ENCODE assay signal across 8 cellular contexts in genomic region chr18:76492669-76493212, GRCh38. TPM values are rescaled to one million over a fixed set of nuclear protein-coding genes. Genes with fewer than 3 reads are reported as not detected.
DNase-seq lines count a peak whose midpoint lies in the region; ATAC-seq, FAIRE-seq and TF ChIP-seq lines count a peak whose summit lies in the region.

No MANE protein-coding gene starts in this region.

- H2AFZ ChIP-seq in astrocyte (ENCODE audit: low read depth, low read length): peak overlapping the region; percentile 75

- peaks cover 41% of the 10 kb centered on the region for H3K79me2 ChIP-seq in astrocyte (ENCODE audit: insufficient read depth, low read length)

- H3K27ac ChIP-seq in astrocyte (ENCODE audit: low read depth, low read length): peak overlapping the region; percentile 80
- peak overlapping the region; percentile 83 for H3K27ac ChIP-seq in right cardiac atrium (ENCODE audit: low read length)
- H3K27ac ChIP-seq in prostate gland: peak overlapping the region; percentile 84 to 91

- no peaks in the 10 kb centered on the region for H3K9me3 ChIP-seq in astrocyte (ENCODE audit: insufficient read depth, low read depth, low read length)
- no peaks in the 10 kb centered on the region for H3K9me3 ChIP-seq in right cardiac atrium (ENCODE audit: control insufficient read depth, low read length)
- H3K9me3 ChIP-seq in prostate gland: no peaks in the 10 kb centered on the region

- H3K4me1 Mint-ChIP-seq in T-helper 2 cell treated with Interferon-gamma antibody and Interleukin-4, amounts not matched to agents 5 μg/mL and 100 μg/mL, for 36 hours (ENCODE audit: low read depth): peaks cover 28% of the 10 kb centered on the region
- peaks cover 21% of the 10 kb centered on the region for H3K4me1 Mint-ChIP-seq in astrocyte (ENCODE audit: low read depth, unreplicated experiment)

- H3K27me3 Mint-ChIP-seq in T-helper 2 cell treated with Interferon-gamma antibody and Interleukin-4, amounts not matched to agents 5 μg/mL and 100 μg/mL, for 36 hours (ENCODE audit: low read depth): peaks cover 76% of the 10 kb centered on the region
- no peaks in the 10 kb centered on the region for H3K27me3 Mint-ChIP-seq in astrocyte (ENCODE audit: low read depth, unreplicated experiment)

- H3K4me3 ChIP-seq in astrocyte (ENCODE audit: insufficient read depth, low read depth, low read length) (peak overlapping the region; percentile 85), right cardiac atrium (ENCODE audit: low read length) (peak overlapping the region; percentile 100), prostate gland (peak overlapping the region; percentile 69 to 86)

- peak; percentile 79 for DNase-seq in NCI-H1694 treated with DMSO at 0.1 percent for 48 hours (lab: John Stamatoyannopoulos, UW)
- DNase-seq in T-helper 2 cell treated with Interferon-gamma antibody and Interleukin-4, amounts not matched to agents 5 μg/mL and 100 μg/mL, for 36 hours (ENCODE audit: low spot score): peak; percentile 98
- DNase-seq in astrocyte (ENCODE audit: low read depth): peak; percentile 98
- peak; percentile 100 for DNase-seq in right cardiac atrium
- peak; percentile 99 for DNase-seq in prostate gland (ENCODE audit: low spot score)
- DNase-seq in ureter (ENCODE audit: low spot score): peak; percentile 100

- intact Hi-C loops in right cardiac atrium (cut with DNase I) (loop anchor here in 2 of 4 donors (5.0 to 10.0 kb wide), 3 partner anchors 40 to 88 kb away; no protein-coding TSS in a partner anchor), prostate gland (cut with DNase I) (loop anchor here (5.0 to 10.0 kb wide), 3 partner anchors 45 to 192 kb away; no protein-coding TSS in a partner anchor)

- peak overlapping the region; percentile 98 for H3K4me3 Mint-ChIP-seq in T-helper 2 cell treated with Interferon-gamma antibody and Interleukin-4, amounts not matched to agents 5 μg/mL and 100 μg/mL, for 36 hours
- peak overlapping the region; percentile 90 for H3K4me3 Mint-ChIP-seq in astrocyte (ENCODE audit: unreplicated experiment)

- H3K27ac Mint-ChIP-seq in T-helper 2 cell treated with Interferon-gamma antibody and Interleukin-4, amounts not matched to agents 5 μg/mL and 100 μg/mL, for 36 hours: peak overlapping the region; percentile 80
- peak overlapping the region; percentile 87 for H3K27ac Mint-ChIP-seq in astrocyte (ENCODE audit: unreplicated experiment)

- TF ChIP-seq POLR2A in GM18505 (IDR thresholded peaks at IDR 0.05; ENCODE audit: borderline replicate concordance, extremely low read depth, insufficient read depth, insufficient read length) (peak; percentile 60), prostate gland (IDR thresholded peaks at IDR 0.05) (peak; percentile 55)

- no peaks in the 10 kb centered on the region for H3K9me3 Mint-ChIP-seq in T-helper 2 cell treated with Interferon-gamma antibody and Interleukin-4, amounts not matched to agents 5 μg/mL and 100 μg/mL, for 36 hours
- no peaks in the 10 kb centered on the region for H3K9me3 Mint-ChIP-seq in astrocyte (ENCODE audit: unreplicated experiment)

- FAIRE-seq in astrocyte (lab: Jason Lieb, UNC): no peak

- H4K20me1 ChIP-seq in astrocyte (ENCODE audit: insufficient read depth, low read length): peaks cover 31% of the 10 kb centered on the region

- H3K27me3 ChIP-seq in astrocyte (ENCODE audit: insufficient read depth, low read length) (no peaks in the 10 kb centered on the region), right cardiac atrium (ENCODE audit: control insufficient read depth, insufficient read depth) (no peaks in the 10 kb centered on the region), prostate gland (replicated peaks; ENCODE audit: insufficient read depth) (no peaks in the 10 kb centered on the region)

- no peaks in the 10 kb centered on the region for H3K36me3 ChIP-seq in astrocyte (ENCODE audit: insufficient read depth, low read length)
- no peaks in the 10 kb centered on the region for H3K36me3 ChIP-seq in prostate gland

- TF ChIP-seq CTCF in astrocyte (IDR thresholded peaks at IDR 0.05; ENCODE audit: insufficient read depth, low read depth, low read length) (no peak), prostate gland (IDR thresholded peaks at IDR 0.05) (no peak)

- peaks cover 18% of the 10 kb centered on the region for H3K4me1 ChIP-seq in astrocyte (ENCODE audit: insufficient read depth, low read length)
- H3K4me1 ChIP-seq in right cardiac atrium (ENCODE audit: control insufficient read depth, insufficient read depth, low read length): no peaks in the 10 kb centered on the region
- no peaks in the 10 kb centered on the region for H3K4me1 ChIP-seq in prostate gland (replicated peaks)

- under 1% methylated on average over 31 of the region's 31 CpGs for WGBS in right cardiac atrium
- WGBS in prostate gland: under 1% methylated on average over 31 of the region's 31 CpGs

- H3K4me2 ChIP-seq in astrocyte (ENCODE audit: low read length): peak overlapping the region; percentile 97

- peak overlapping the region; percentile 80 for H3K9ac ChIP-seq in astrocyte (ENCODE audit: low read length)

- peak; percentile 57 for ATAC-seq in GM18505 (IDR thresholded peaks at IDR 0.05; ENCODE audit: unreplicated experiment)
- peak; percentile 59 for ATAC-seq in HG02938 (IDR thresholded peaks at IDR 0.05; ENCODE audit: unreplicated experiment)
- peak; percentile 95 for ATAC-seq in right cardiac atrium

- peaks cover 2% of the 10 kb centered on the region for H3K36me3 Mint-ChIP-seq in T-helper 2 cell treated with Interferon-gamma antibody and Interleukin-4, amounts not matched to agents 5 μg/mL and 100 μg/mL, for 36 hours (ENCODE audit: low read depth)
- H3K36me3 Mint-ChIP-seq in astrocyte (ENCODE audit: low read depth, unreplicated experiment): no peaks in the 10 kb centered on the region

RNA-seq across cellular contexts. Expression of gene ZNF516, which starts 2.3 kb away (rescaled TPM):
- total RNA-seq in astrocyte (55.9 and 59.8 TPM in 2 replicates), right cardiac atrium (10 to 100 TPM; 11.0 to 16.2 (median 12.3) TPM), prostate gland (100 to 1,000 TPM in 1 of 2 donors, 10 to 100 TPM in 1; 25.0 to 158 TPM), ureter (75.6 TPM)
- 4.8 TPM for polyA plus RNA-seq in right cardiac atrium

Comparison
In these comparisons a context has a peak if more than half of its experiments do, and no peak if none do; other contexts are left out.
1. Peak in every context shown above with its lines: DNase-seq, ATAC-seq, H3K4me3 ChIP-seq and H3K27ac ChIP-seq.